ENCODE assay signal across 9 cellular contexts in genomic region chr2:234980476-234981187, GRCh38. TPM values are rescaled to one million over a fixed set of nuclear protein-coding genes. Genes with fewer than 3 reads are reported as not detected.
DNase-seq lines count a peak whose midpoint lies in the region; ATAC-seq and TF ChIP-seq lines count a peak whose summit lies in the region.
"Had no signal": no experiment of that assay in that cellular context is flagged by ENCODE, and none has a peak within 500 bp of the region (broad histone marks: within the 10 kb centered on the region; RNA-seq: fewer than 3 reads in every experiment).

No MANE protein-coding gene starts in this region.

- H3K36me3 Mint-ChIP-seq in activated CD8-positive, alpha-beta memory T cell treated with anti-CD3 and anti-CD28 coated beads, Interleukin-2, amount 10 ng/mL, durations not matched to agents 7 days and 5 days = no peaks in the 10 kb centered on the region

- H3K27me3 Mint-ChIP-seq in activated CD8-positive, alpha-beta memory T cell treated with anti-CD3 and anti-CD28 coated beads, Interleukin-2, amount 10 ng/mL, durations not matched to agents 7 days and 5 days = no peaks in the 10 kb centered on the region

- H3K27ac ChIP-seq in substantia nigra (ENCODE audit: low read depth, low read length, poor library complexity, severe bottlenecking) = peak overlapping the region; percentile 10

- TF ChIP-seq CTCF in astrocyte of the spinal cord (IDR thresholded peaks at IDR 0.05; ENCODE audit: low read depth, low read length) = no peak

- in situ Hi-C loops in astrocyte of the spinal cord (cut with HindIII; ENCODE audit: low sequenced_read_pairs) = no loop called here

- H3K9me3 Mint-ChIP-seq in activated CD8-positive, alpha-beta memory T cell treated with anti-CD3 and anti-CD28 coated beads, Interleukin-2, amount 10 ng/mL, durations not matched to agents 7 days and 5 days (ENCODE audit: low read depth) = no peaks in the 10 kb centered on the region
- H3K9me3 Mint-ChIP-seq: central memory CD8-positive, alpha-beta T cell had no signal

- no peak for ATAC-seq in HG03175 (IDR thresholded peaks at IDR 0.05; ENCODE audit: unreplicated experiment)
- ATAC-seq in activated CD8-positive, alpha-beta memory T cell treated with anti-CD3 and anti-CD28 coated beads, Interleukin-2, amount 10 ng/mL, durations not matched to agents 7 days and 5 days = no peak

- CTCF ChIA-PET in activated CD8-positive, alpha-beta memory T cell treated with anti-CD3 and anti-CD28 coated beads, Interleukin-2, amount 10 ng/mL, durations not matched to agents 7 days and 5 days (lab: Charles Lee) = no interaction called here

- no peak overlapping the region for H3K4me3 Mint-ChIP-seq in activated CD8-positive, alpha-beta memory T cell treated with anti-CD3 and anti-CD28 coated beads, Interleukin-2, amount 10 ng/mL, durations not matched to agents 7 days and 5 days
- H3K4me3 Mint-ChIP-seq: central memory CD8-positive, alpha-beta T cell had no signal

- no peak overlapping the region for H3K4me3 ChIP-seq in astrocyte of the spinal cord (ENCODE audit: low read depth, low read length)

- no peaks in the 10 kb centered on the region for H3K4me1 Mint-ChIP-seq in activated CD8-positive, alpha-beta memory T cell treated with anti-CD3 and anti-CD28 coated beads, Interleukin-2, amount 10 ng/mL, durations not matched to agents 7 days and 5 days
- H3K4me1 Mint-ChIP-seq: central memory CD8-positive, alpha-beta T cell had no signal

- DNase-seq in NCI-H128 (lab: John Stamatoyannopoulos, UW; ENCODE audit: unreplicated experiment) (peak; percentile 26), astrocyte of the spinal cord (ENCODE audit: low read depth, low spot score) (peak; percentile 72), left kidney (ENCODE audit: low read depth, low spot score) (peak; percentile 66), substantia nigra (lab: John Stamatoyannopoulos, UW) (no peak), cerebellar nuclear complex (lab: John Stamatoyannopoulos, UW) (no peak), HUDEP-2 (lab: John Stamatoyannopoulos, UW; ENCODE audit: unreplicated experiment in 76 of 76) (no peak)
- DNase-seq in activated CD8-positive, alpha-beta memory T cell treated with anti-CD3 and anti-CD28 coated beads, Interleukin-2, amount 10 ng/mL, durations not matched to agents 7 days and 5 days = no peak

- no peak overlapping the region for H3K27ac Mint-ChIP-seq in activated CD8-positive, alpha-beta memory T cell treated with anti-CD3 and anti-CD28 coated beads, Interleukin-2, amount 10 ng/mL, durations not matched to agents 7 days and 5 days

RNA-seq across cellular contexts. Expression of gene SH3BP4, which starts 28.8 kb away (rescaled TPM):
- under 1 TPM in 1 of 2 experiments, not detected in 1; 0.12 TPM for total RNA-seq in activated CD8-positive, alpha-beta memory T cell treated with anti-CD3 and anti-CD28 coated beads, Interleukin-2, amount 10 ng/mL, durations not matched to agents 7 days and 5 days

Comparison
In these comparisons a context has a peak if more than half of its experiments do, and no peak if none do; other contexts are left out.
1. DNase-seq: peak in NCI-H128 (single experiment), astrocyte of the spinal cord (single experiment) and left kidney (single experiment); none in substantia nigra (0 of 49), activated CD8-positive, alpha-beta memory T cell treated with anti-CD3 and anti-CD28 coated beads, Interleukin-2, amount 10 ng/mL, durations not matched to agents 7 days and 5 days (single experiment), cerebellar nuclear complex (0 of 2) and HUDEP-2 (0 of 76).